1 cellular context compared by ENCODE assay signal in genomic region chr1:234610582-234611152, GRCh38.
TF ChIP-seq lines count a peak whose summit lies in the region.

No MANE protein-coding gene starts in this region.

TF ChIP-seq in K562, 482 proteins besides CTCF, POLR2A, EP300 and RAD21 (continued from another document and continues in another):
- TF ChIP-seq CHD2 (IDR thresholded peaks at IDR 0.05; ENCODE audit: low read depth, low read length) (no peak), ZZZ3 (IDR thresholded peaks at IDR 0.05) (no peak), EZH2 (IDR thresholded peaks at IDR 0.05; ENCODE audit: borderline replicate concordance, low read depth, low read length) (no peak), VEZF1 (CRISPR knock-in tag; IDR thresholded peaks at IDR 0.05) (no peak), CREM (IDR thresholded peaks at IDR 0.05; ENCODE audit: low read depth) (peak; percentile 48; the same call in 1 of the 2 replicates), ZNF830 (CRISPR knock-in tag; IDR thresholded peaks at IDR 0.05) (0 out of 2 replicates have a peak, but pooled peaks have one; percentile 80), HOMEZ (CRISPR knock-in tag; IDR thresholded peaks at IDR 0.05) (no peak), CREBBP (IDR thresholded peaks at IDR 0.05; ENCODE audit: low read depth, low read length) (no peak), RHOXF2B (CRISPR knock-in tag; conservative IDR thresholded peaks at IDR 0.05) (peak; percentile 7; the same call in 1 of the 2 replicates), GABPA (tag; conservative IDR thresholded peaks at IDR 0.05; ENCODE audit: low read depth) (0 out of 2 replicates have a peak, but pooled peaks have one; percentile 33), SIX5 (IDR thresholded peaks at IDR 0.05; ENCODE audit: borderline replicate concordance in 1 of 2, insufficient read depth in 1 of 2, low read depth in 1 of 2, low read length in 2 of 2) (no peak), CREB1 (IDR thresholded peaks at IDR 0.05) (peak; percentile 53; the same call in 1 of the 2 replicates), CREB1 (CRISPR knock-in tag; IDR thresholded peaks at IDR 0.05) (no peak), ETV1 (tag; conservative IDR thresholded peaks at IDR 0.05; ENCODE audit: low read depth) (0 out of 2 replicates have a peak, but pooled peaks have one; percentile 3), ZKSCAN8 (CRISPR knock-in tag; IDR thresholded peaks at IDR 0.05) (peak; percentile 50; the same call in 1 of the 2 replicates), TFE3 (CRISPR knock-in tag; IDR thresholded peaks at IDR 0.05) (peak; percentile 9; the same call in 1 of the 2 replicates), FUS (optimal IDR thresholded peaks at IDR 0.05; ENCODE audit: low read depth, low read length) (peak; percentile 71), RBM22 (IDR thresholded peaks at IDR 0.05; ENCODE audit: low read depth, low read length, poor library complexity, severe bottlenecking) (peak; percentile 25), ATF6 (CRISPR knock-in tag; IDR thresholded peaks at IDR 0.05) (peak; percentile 72; the same call in 1 of the 2 replicates), FOXJ3 (CRISPR knock-in tag; IDR thresholded peaks at IDR 0.05) (no peak), KDM2B (CRISPR knock-in tag; IDR thresholded peaks at IDR 0.05) (no peak), ZNF175 (CRISPR knock-in tag; IDR thresholded peaks at IDR 0.05; ENCODE audit: low read depth) (peak; percentile 28), L3MBTL2 (IDR thresholded peaks at IDR 0.05) (peak; percentile 90), BRCA1 (IDR thresholded peaks at IDR 0.05) (no peak), BRCA1 (CRISPR knock-in tag; IDR thresholded peaks at IDR 0.05) (no peak), ATF2 (CRISPR knock-in tag; IDR thresholded peaks at IDR 0.05) (no peak), PYGO2 (tag; IDR thresholded peaks at IDR 0.05) (0 out of 2 replicates have a peak, but pooled peaks have one; percentile 36), SIRT6 (IDR thresholded peaks at IDR 0.05; ENCODE audit: low read depth, low read length) (no peak), ATF4 (CRISPR knock-in tag; IDR thresholded peaks at IDR 0.05) (no peak), SAFB (IDR thresholded peaks at IDR 0.05; ENCODE audit: borderline replicate concordance, low read depth, low read length) (peak; percentile 83), OTX1 (CRISPR knock-in tag; IDR thresholded peaks at IDR 0.05) (0 out of 2 replicates have a peak, but pooled peaks have one; percentile 60), BHLHE40 (IDR thresholded peaks at IDR 0.05; ENCODE audit: low read length) (peak; percentile 4; the same call in 1 of the 2 replicates), PCBP1 (IDR thresholded peaks at IDR 0.05; ENCODE audit: low read depth, low read length, poor library complexity, severe bottlenecking) (no peak), NCOA4 (IDR thresholded peaks at IDR 0.05; ENCODE audit: partially characterized antibody) (no peak), MYC (IDR thresholded peaks at IDR 0.05; ENCODE audit: low read depth, low read length) (peak; percentile 67), MYC (CRISPR knock-in tag; IDR thresholded peaks at IDR 0.05; ENCODE audit: borderline replicate concordance, low read depth) (no peak; the same call in 1 of the 2 replicates), CREB3 (tag; conservative IDR thresholded peaks at IDR 0.05; ENCODE audit: low read depth) (0 out of 2 replicates have a peak, but pooled peaks have one; percentile 71), ZNF395 (CRISPR knock-in tag; IDR thresholded peaks at IDR 0.05) (peak; percentile 53; the same call in 1 of the 2 replicates), ZNF121 (CRISPR knock-in tag; conservative IDR thresholded peaks at IDR 0.05) (no peak), MEF2D (tag; conservative IDR thresholded peaks at IDR 0.05; ENCODE audit: low read depth) (0 out of 2 replicates have a peak, but pooled peaks have one; percentile 7), CXXC5 (CRISPR knock-in tag; IDR thresholded peaks at IDR 0.05) (peak; percentile 67), ETV6 (IDR thresholded peaks at IDR 0.05; ENCODE audit: borderline replicate concordance in 1 of 2, low read depth in 2 of 2, low read length in 1 of 2) (no peak), ETV6 (CRISPR knock-in tag; IDR thresholded peaks at IDR 0.05; ENCODE audit: borderline replicate concordance) (no peak), E2F8 (IDR thresholded peaks at IDR 0.05; ENCODE audit: low read depth, partially characterized antibody) (no peak), ZFPM2 (CRISPR knock-in tag; IDR thresholded peaks at IDR 0.05) (0 out of 2 replicates have a peak, but pooled peaks have one; percentile 37)
